In the genomic region with DNA sequence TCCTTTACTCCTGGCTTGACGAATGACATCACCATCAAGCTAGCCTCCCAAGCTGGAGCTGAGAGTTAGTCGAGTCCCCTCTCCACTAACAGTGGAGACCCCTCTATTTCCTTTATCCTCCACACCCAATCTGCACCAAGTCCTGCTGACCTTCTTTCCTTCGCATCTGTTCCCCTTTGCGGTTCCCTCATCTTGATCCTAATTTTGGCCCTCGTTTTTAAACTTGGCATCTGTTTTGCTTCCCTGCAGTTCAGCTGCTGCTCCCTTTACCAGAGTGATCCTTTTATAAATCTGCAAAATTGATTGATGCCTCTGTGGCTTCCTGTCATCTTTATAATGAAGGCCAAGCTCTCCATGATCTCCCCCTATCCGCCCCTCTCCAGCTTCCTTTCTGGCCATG, we compare ENCODE assay signal across 12 cellular contexts. TPM values are rescaled to one million over a fixed set of nuclear protein-coding genes. Genes with fewer than 3 reads are reported as not detected.
DNase-seq lines count a peak whose midpoint lies in the region; ATAC-seq, FAIRE-seq and TF ChIP-seq lines count a peak whose summit lies in the region.
"Had no signal": no experiment of that assay in that cellular context is flagged by ENCODE, and none has a peak within 500 bp of the region (broad histone marks: within the 10 kb centered on the region; RNA-seq: fewer than 3 reads in every experiment).

No MANE protein-coding gene starts in this region.

- H3K36me3 ChIP-seq in Loucy (ENCODE audit: insufficient read depth, low read length) (no peaks in the 10 kb centered on the region), thoracic aorta (no peaks in the 10 kb centered on the region), Peyer's patch (no peaks in the 10 kb centered on the region)
- H3K36me3 ChIP-seq: BE2C had no signal

- H3K4me1 Mint-ChIP-seq in Calu3 (ENCODE audit: low read depth, unreplicated experiment), result peaks cover 28% of the 10 kb centered on the region

- no peaks in the 10 kb centered on the region for H3K36me3 Mint-ChIP-seq in Calu3 (ENCODE audit: insufficient read depth, unreplicated experiment)
- H3K36me3 Mint-ChIP-seq: CD8-positive, alpha-beta memory T cell had no signal

- TF ChIP-seq CTCF in Calu3 (IDR thresholded peaks at IDR 0.05; ENCODE audit: unreplicated experiment) (no peak), Loucy (conservative IDR thresholded peaks at IDR 0.05; ENCODE audit: low read length) (no peak), thoracic aorta (IDR thresholded peaks at IDR 0.05) (no peak), Peyer's patch (IDR thresholded peaks at IDR 0.05) (no peak)

- H3F3A ChIP-seq in Loucy (ENCODE audit: low read depth), result no peaks in the 10 kb centered on the region

- H3K27me3 ChIP-seq in Loucy (ENCODE audit: insufficient read depth, low read length, poor library complexity, severe bottlenecking), result no peaks in the 10 kb centered on the region
- no peaks in the 10 kb centered on the region for H3K27me3 ChIP-seq in thoracic aorta (replicated peaks; ENCODE audit: insufficient read depth)
- H3K27me3 ChIP-seq in Peyer's patch, result no peaks in the 10 kb centered on the region
- H3K27me3 ChIP-seq: BE2C had no signal

- H3K4me2 ChIP-seq in Loucy (ENCODE audit: low read depth, low read length, poor library complexity, severe bottlenecking), result no peak overlapping the region

- H3K9me3 ChIP-seq in Loucy (ENCODE audit: insufficient read depth, low read depth, low read length), result no peaks in the 10 kb centered on the region
- no peaks in the 10 kb centered on the region for H3K9me3 ChIP-seq in thoracic aorta
- no peaks in the 10 kb centered on the region for H3K9me3 ChIP-seq in Peyer's patch
- H3K9me3 ChIP-seq: BE2C, Caco-2 had no signal

- H3K27ac ChIP-seq in thoracic aorta (peak overlapping the region; percentile 63 to 71), Peyer's patch (no peak overlapping the region)

- H3K9me2 ChIP-seq in Loucy (replicated peaks; ENCODE audit: low read depth, low read length), result no peaks in the 10 kb centered on the region

- intact Hi-C loops in Calu3 (cut with micrococcal nuclease; ENCODE audit: unreplicated experiment), result loop anchor here (5.0 kb wide), 1 partner anchor 459 kb away; no protein-coding TSS in a partner anchor

- H3K4me1 ChIP-seq in Loucy (ENCODE audit: insufficient read depth, low read length, poor library complexity, severe bottlenecking), result peaks cover 20% of the 10 kb centered on the region
- H3K4me1 ChIP-seq in thoracic aorta (ENCODE audit: control insufficient read depth in 1 of 2, low read depth in 2 of 2), result peaks cover 17 to 56% of the 10 kb centered on the region in 2 donors
- no peaks in the 10 kb centered on the region for H3K4me1 ChIP-seq in Peyer's patch
- H3K4me1 ChIP-seq: BE2C had no signal

- TF ChIP-seq POLR2A in Peyer's patch (IDR thresholded peaks at IDR 0.05), result no peak

- no peak overlapping the region for H3K4me3 ChIP-seq in Loucy (ENCODE audit: low read length, poor library complexity, severe bottlenecking)
- H3K4me3 ChIP-seq in thoracic aorta, result no peak overlapping the region
- H3K4me3 ChIP-seq in Peyer's patch, result no peak overlapping the region

- H2AFZ ChIP-seq in Loucy (ENCODE audit: low read length), result 0 out of 2 replicates have a peak overlapping the region, but pooled peaks have one; percentile 25

- no TSS peak for BruUV-seq in Calu3 (replicated peaks; lab: Mats Ljungman, UMichigan)

- no peak overlapping the region for H3K9ac ChIP-seq in Loucy (ENCODE audit: low read depth, low read length, poor library complexity, severe bottlenecking)

- CTCF ChIA-PET in Calu3 (lab: Charles Lee), result interaction anchor here (0.8 kb wide), 1 partner anchor 363 kb away, joined by 3 read pairs; no protein-coding TSS in a partner anchor

- peaks cover 14% of the 10 kb centered on the region for H3K27me3 Mint-ChIP-seq in Calu3 (ENCODE audit: unreplicated experiment)

- H3K4me3 Mint-ChIP-seq in Calu3 (ENCODE audit: low read depth, unreplicated experiment), result no peak overlapping the region
- H3K4me3 Mint-ChIP-seq: H9 had no signal

- no peak for DNase-seq in Calu3
- DNase-seq in cerebellum (ENCODE audit: low spot score), result peak; percentile 3
- no peak for DNase-seq in thoracic aorta (ENCODE audit: low spot score)
- DNase-seq in activated naive CD4-positive, alpha-beta T cell (lab: John Stamatoyannopoulos, UW), result no peak
- DNase-seq in Peyer's patch, result no peak
- no peak for DNase-seq in RCC 7860 (ENCODE audit: low spot score)

- H4K20me1 ChIP-seq in Loucy (ENCODE audit: insufficient read depth, low read length, poor library complexity, severe bottlenecking), result no peaks in the 10 kb centered on the region

- no peaks in the 10 kb centered on the region for H3K9me3 Mint-ChIP-seq in Calu3 (ENCODE audit: low read depth, unreplicated experiment)
- H3K9me3 Mint-ChIP-seq: CD8-positive, alpha-beta memory T cell; H9 had no signal

- no peaks in the 10 kb centered on the region for H3K79me2 ChIP-seq in Loucy (ENCODE audit: insufficient read depth, low read length)

- peak overlapping the region; percentile 24 for H3K27ac Mint-ChIP-seq in Calu3 (ENCODE audit: unreplicated experiment)
- H3K27ac Mint-ChIP-seq: H9 had no signal

- no peak for ATAC-seq in thoracic aorta (ENCODE audit: insufficient number of reproducible peaks, low FRiP score, low read depth)
- ATAC-seq in HG02610 (IDR thresholded peaks at IDR 0.05; ENCODE audit: unreplicated experiment), result no peak

- no peak for FAIRE-seq in RCC 7860 (lab: Jason Lieb, UNC)

RNA-seq across cellular contexts. Expression of a gene that starts 49.0 kb away (rescaled TPM):
- 6.0 and 7.7 TPM in 2 replicates for total RNA-seq in Calu3 (2022)
- 11.1 TPM for total RNA-seq in cerebellum
- total RNA-seq in thoracic aorta, result 10 to 100 TPM; 26.2 to 34.3 TPM
- total RNA-seq in Peyer's patch, result 1 to 10 TPM; 1.8 to 3.3 (median 2.6) TPM

Comparison
In these comparisons a context has a peak if more than half of its experiments do, and no peak if none do; other contexts are left out.
1. H3K27ac ChIP-seq: peak in thoracic aorta (2 of 2); none in Peyer's patch (0 of 4).